8 cellular contexts compared by ENCODE assay signal in the genomic region with DNA sequence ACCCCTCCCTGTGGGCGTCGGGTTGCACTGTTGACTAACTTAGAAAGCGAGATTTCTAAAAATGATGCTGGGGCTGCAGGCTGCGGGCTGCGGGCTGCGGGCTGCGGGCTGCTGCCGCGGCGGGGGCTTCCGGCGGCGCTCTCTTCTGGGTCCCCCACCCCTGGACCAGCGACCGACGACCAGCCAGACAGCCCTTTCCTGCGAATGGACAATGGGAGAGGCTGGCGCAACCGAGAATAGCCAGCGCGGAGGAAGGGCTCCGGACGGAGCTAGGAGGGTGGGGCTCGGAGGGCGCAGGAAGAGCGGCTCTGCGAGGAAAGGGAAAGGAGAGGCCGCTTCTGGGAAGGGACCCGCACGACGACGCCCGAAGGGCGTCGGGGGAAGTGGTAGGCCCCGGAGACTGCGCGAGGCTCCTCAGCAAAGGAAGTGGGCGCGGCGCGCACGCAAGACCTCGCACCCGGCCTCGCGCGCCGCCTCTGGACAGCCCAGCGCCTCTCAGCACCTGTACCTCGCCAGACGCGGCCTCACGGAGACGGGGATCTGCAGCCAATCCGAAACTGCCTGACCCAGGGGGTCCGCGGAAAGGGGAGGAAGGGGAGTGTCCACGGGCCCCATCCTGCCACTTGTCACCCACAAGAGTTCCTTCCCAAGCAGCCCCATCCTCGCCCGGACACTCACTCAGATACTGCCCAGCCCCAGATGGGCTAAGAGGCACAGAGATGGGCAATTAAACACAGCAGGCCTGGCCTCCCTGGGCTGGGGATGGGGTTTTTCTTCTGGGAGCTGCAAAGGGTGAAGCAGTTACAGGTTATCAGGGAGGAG.
DNase-seq lines count a peak whose midpoint lies in the region; ATAC-seq and TF ChIP-seq lines count a peak whose summit lies in the region.

No MANE protein-coding gene starts in this region.

- no peaks in the 10 kb centered on the region for H3K79me2 ChIP-seq in hepatocyte

- DNase-seq in NT2/D1 (ENCODE audit: low read depth, low spot score) (no peak), hepatocyte (ENCODE audit: low spot score) (peak; percentile 80), DMS53 treated with DMSO at 0.1 percent for 48 hours (lab: John Stamatoyannopoulos, UW; ENCODE audit: unreplicated experiment) (no peak), NCI-H1417 treated with DMSO at 0.1 percent for 48 hours (lab: John Stamatoyannopoulos, UW) (no peak)
- DNase-seq in activated naive CD4-positive, alpha-beta T cell treated with anti-CD3 and anti-CD28 coated beads, Interleukin-2, amount 50 U/mL, for 16 hours: peak; percentile 69

- peak overlapping the region; percentile 87 for H2AFZ ChIP-seq in hepatocyte

- H3K4me1 ChIP-seq in NT2/D1 (ENCODE audit: insufficient read depth, insufficient read length) (peaks cover 24% of the 10 kb centered on the region), hepatocyte (ENCODE audit: insufficient read depth) (peaks cover 19% of the 10 kb centered on the region)

- H4K20me1 ChIP-seq in hepatocyte (ENCODE audit: insufficient read depth, poor library complexity, severe bottlenecking): no peaks in the 10 kb centered on the region

- WGBS in hepatocyte (ENCODE audit: low lambda C conversion rate, missing lambda C conversion rate): 23% methylated on average over 48 of the region's 61 CpGs

- peak; percentile 55 for ATAC-seq in HG02642 (IDR thresholded peaks at IDR 0.05; ENCODE audit: poor library complexity, unreplicated experiment)

- no peaks in the 10 kb centered on the region for H3K9me3 ChIP-seq in NT2/D1 (ENCODE audit: insufficient read depth, low read length)
- H3K9me3 ChIP-seq in hepatocyte (ENCODE audit: low read depth): no peaks in the 10 kb centered on the region

- peak; percentile 37 for TF ChIP-seq CTCF in hepatocyte (IDR thresholded peaks at IDR 0.05; ENCODE audit: poor library complexity)

- H3K4me3 ChIP-seq in NT2/D1 (ENCODE audit: insufficient read length, low read depth): peak overlapping the region; percentile 41
- H3K4me3 ChIP-seq in hepatocyte: no peak overlapping the region
- peak overlapping the region in 6 of 7 experiments; percentile 9 to 33 (median 18) for H3K4me3 ChIP-seq in skin epidermis

- no peaks in the 10 kb centered on the region for H3K9me2 ChIP-seq in hepatocyte (replicated peaks; ENCODE audit: insufficient read depth)

- peak; percentile 56 for TF ChIP-seq POLR2A in GM15510 (IDR thresholded peaks at IDR 0.05; ENCODE audit: borderline replicate concordance, extremely low read depth, insufficient read length)

- no peaks in the 10 kb centered on the region for H3K27me3 ChIP-seq in NT2/D1 (ENCODE audit: insufficient read depth, insufficient read length)
- H3K27me3 ChIP-seq in hepatocyte: no peaks in the 10 kb centered on the region

- H3K36me3 ChIP-seq in NT2/D1 (ENCODE audit: insufficient read depth, insufficient read length, low read length) (no peaks in the 10 kb centered on the region), hepatocyte (replicated peaks; ENCODE audit: insufficient read depth, low read depth) (no peaks in the 10 kb centered on the region)

- peak overlapping the region; percentile 72 for H3K9ac ChIP-seq in NT2/D1 (ENCODE audit: insufficient read length, low read depth)

- peak overlapping the region; percentile 75 for H3K4me2 ChIP-seq in hepatocyte

- H3K27ac ChIP-seq in hepatocyte: no peak overlapping the region
- H3K27ac ChIP-seq in skin epidermis: peak overlapping the region in 20 of 21 experiments; percentile 6 to 86 (median 68)

Comparison
In these comparisons a context has a peak if more than half of its experiments do, and no peak if none do; other contexts are left out.
1. DNase-seq: peak in activated naive CD4-positive, alpha-beta T cell treated with anti-CD3 and anti-CD28 coated beads, Interleukin-2, amount 50 U/mL, for 16 hours (single experiment) and hepatocyte (single experiment); none in NT2/D1 (single experiment), DMS53 treated with DMSO at 0.1 percent for 48 hours (single experiment) and NCI-H1417 treated with DMSO at 0.1 percent for 48 hours (single experiment).